In genomic region chr4:143554728-143555597, GRCh38 we compare ENCODE assay signal across 11 cellular contexts. TPM values are rescaled to one million over a fixed set of nuclear protein-coding genes. Genes with fewer than 3 reads are reported as not detected.
DNase-seq lines count a peak whose midpoint lies in the region; ATAC-seq and TF ChIP-seq lines count a peak whose summit lies in the region.
"Had no signal": no experiment of that assay in that cellular context is flagged by ENCODE, and none has a peak within 500 bp of the region (broad histone marks: within the 10 kb centered on the region; RNA-seq: fewer than 3 reads in every experiment).

No MANE protein-coding gene starts in this region.

- H3K36me3 Mint-ChIP-seq in activated B cell treated with CpG ODN at 0.5 μM for 24 hours (ENCODE audit: low read depth), result peaks cover 52% of the 10 kb centered on the region

- ATAC-seq in GM18499 (IDR thresholded peaks at IDR 0.05; ENCODE audit: insufficient read depth, unreplicated experiment), result peak; percentile 37
- peak; percentile 24 for ATAC-seq in GM19397 (IDR thresholded peaks at IDR 0.05; ENCODE audit: unreplicated experiment)
- ATAC-seq in HG02981 (IDR thresholded peaks at IDR 0.05; ENCODE audit: unreplicated experiment), result peak; percentile 60
- ATAC-seq in activated B cell treated with CpG ODN at 0.5 μM for 24 hours (ENCODE audit: low read depth), result peak; percentile 28

- H3K27me3 Mint-ChIP-seq in activated B cell treated with CpG ODN at 0.5 μM for 24 hours, result no peaks in the 10 kb centered on the region

- DNase-seq in activated B cell treated with CpG ODN at 0.5 μM for 24 hours (no peak), HPDE6-E6E7 (ENCODE audit: extremely low spot score) (no peak), COLO829 (ENCODE audit: low spot score) (no peak), GDM1 (lab: John Stamatoyannopoulos, UW) (no peak)
- no peak for DNase-seq in stimulated activated CD4-positive, alpha-beta T cell treated with anti-CD3 and anti-CD28 coated beads, Interleukin-2, amount 100 ng/mL, for 48 hours
- DNase-seq: DMS 273 treated with DMSO at 0.1 percent for 48 hours; effector CD4-positive, alpha-beta T cell; OCI-M1 had no signal

- H3K4me3 Mint-ChIP-seq in activated B cell treated with CpG ODN at 0.5 μM for 24 hours, result no peak overlapping the region

- no peak for TF ChIP-seq CTCF in activated B cell treated with CpG ODN at 0.5 μM for 24 hours (IDR thresholded peaks at IDR 0.05)

- CTCF ChIA-PET in activated B cell treated with CpG ODN at 0.5 μM for 24 hours (lab: Charles Lee), result no interaction called here

- peaks cover 25% of the 10 kb centered on the region for H3K4me1 Mint-ChIP-seq in activated B cell treated with CpG ODN at 0.5 μM for 24 hours

- peak overlapping the region; percentile 76 for H3K27ac Mint-ChIP-seq in activated B cell treated with CpG ODN at 0.5 μM for 24 hours

- H3K9me3 Mint-ChIP-seq in activated B cell treated with CpG ODN at 0.5 μM for 24 hours, result no peaks in the 10 kb centered on the region

- POLR2A ChIA-PET in activated B cell treated with CpG ODN at 0.5 μM for 24 hours (lab: Charles Lee), result no interaction called here

- intact Hi-C loops in activated B cell treated with CpG ODN at 0.5 μM for 24 hours (cut with micrococcal nuclease), result loop anchor here (5.0 kb wide), 1 partner anchor 217 kb away; no protein-coding TSS in a partner anchor

RNA-seq across cellular contexts. Expression of gene SMARCA5, which starts 41.5 kb away (rescaled TPM):
- 47.3 and 49.8 TPM in 2 replicates for total RNA-seq in activated B cell treated with CpG ODN at 0.5 μM for 24 hours
